14 cellular contexts compared by ENCODE assay signal in the genomic region with DNA sequence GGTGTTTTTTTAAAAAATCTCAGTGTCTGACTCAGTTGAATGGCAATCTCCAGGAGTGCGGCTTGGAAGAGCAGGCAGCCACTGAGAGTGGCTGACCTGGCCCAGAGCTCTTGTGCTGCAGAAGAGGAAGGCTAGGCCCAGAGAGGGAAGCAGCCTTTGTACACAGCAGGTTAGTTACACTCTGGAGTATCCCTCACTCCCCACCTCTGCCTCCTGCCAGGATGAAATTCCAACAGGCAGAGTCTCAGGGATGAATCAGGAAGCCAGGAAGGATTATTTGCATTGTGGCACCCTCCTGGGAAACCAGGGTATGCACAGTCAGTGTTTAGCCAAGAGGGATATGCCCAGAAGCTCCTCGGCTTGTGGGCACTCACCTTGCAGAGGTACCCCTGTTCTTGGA.
"Had no signal": no experiment of that assay in that cellular context is flagged by ENCODE, and none has a peak within 500 bp of the region (broad histone marks: within the 10 kb centered on the region; RNA-seq: fewer than 3 reads in every experiment).

No MANE protein-coding gene starts in this region.

- H3K27me3 Mint-ChIP-seq: activated CD8-positive, alpha-beta memory T cell treated with anti-CD3 and anti-CD28 coated beads, Interleukin-2, amount 10 ng/mL, durations not matched to agents 7 days and 5 days; stimulated activated memory B cell treated with anti-CD40 and anti-IgM and Interleukin-4, amounts not matched to agents 10 μg/mL and 1 μg/mL and 100 μg/mL, for 72 hours had no signal

- FAIRE-seq: frontal cortex had no signal

- H3K4me3 Mint-ChIP-seq: activated CD8-positive, alpha-beta memory T cell treated with anti-CD3 and anti-CD28 coated beads, Interleukin-2, amount 10 ng/mL, durations not matched to agents 7 days and 5 days; activated T-cell treated with anti-CD3 and anti-CD28 coated beads, Interleukin-2, amount 50 U/mL, for 72 hours; immature natural killer cell; natural killer cell; stimulated activated memory B cell treated with anti-CD40 and anti-IgM and Interleukin-4, amounts not matched to agents 10 μg/mL and 1 μg/mL and 100 μg/mL, for 72 hours had no signal

- H3K4me1 Mint-ChIP-seq: activated CD8-positive, alpha-beta memory T cell treated with anti-CD3 and anti-CD28 coated beads, Interleukin-2, amount 10 ng/mL, durations not matched to agents 7 days and 5 days; immature natural killer cell; stimulated activated memory B cell treated with anti-CD40 and anti-IgM and Interleukin-4, amounts not matched to agents 10 μg/mL and 1 μg/mL and 100 μg/mL, for 72 hours had no signal

- H3K27ac Mint-ChIP-seq: activated CD8-positive, alpha-beta memory T cell treated with anti-CD3 and anti-CD28 coated beads, Interleukin-2, amount 10 ng/mL, durations not matched to agents 7 days and 5 days; activated T-cell treated with anti-CD3 and anti-CD28 coated beads, Interleukin-2, amount 50 U/mL, for 72 hours; immature natural killer cell; natural killer cell; stimulated activated memory B cell treated with anti-CD40 and anti-IgM and Interleukin-4, amounts not matched to agents 10 μg/mL and 1 μg/mL and 100 μg/mL, for 72 hours had no signal

- ATAC-seq: activated CD8-positive, alpha-beta memory T cell treated with anti-CD3 and anti-CD28 coated beads, Interleukin-2, amount 10 ng/mL, durations not matched to agents 7 days and 5 days; activated T-cell treated with anti-CD3 and anti-CD28 coated beads, Interleukin-2, amount 50 U/mL, for 72 hours; natural killer cell; psoas muscle; sciatic nerve; stimulated activated memory B cell treated with anti-CD40 and anti-IgM and Interleukin-4, amounts not matched to agents 10 μg/mL and 1 μg/mL and 100 μg/mL, for 72 hours had no signal

- H3K36me3 Mint-ChIP-seq: activated CD8-positive, alpha-beta memory T cell treated with anti-CD3 and anti-CD28 coated beads, Interleukin-2, amount 10 ng/mL, durations not matched to agents 7 days and 5 days; immature natural killer cell; natural killer cell; stimulated activated memory B cell treated with anti-CD40 and anti-IgM and Interleukin-4, amounts not matched to agents 10 μg/mL and 1 μg/mL and 100 μg/mL, for 72 hours had no signal

- DNase-seq: activated CD4-positive, alpha-beta T cell treated with anti-CD3 and anti-CD28 coated beads for 1 hour; activated CD4-positive, alpha-beta T cell treated with anti-CD3 and anti-CD28 coated beads, Interleukin-2, amount 50 U/mL, for 48 hours; activated CD8-positive, alpha-beta memory T cell treated with anti-CD3 and anti-CD28 coated beads, Interleukin-2, amount 10 ng/mL, durations not matched to agents 7 days and 5 days; activated T-cell treated with anti-CD3 and anti-CD28 coated beads, Interleukin-2, amount 50 U/mL, for 72 hours; immature natural killer cell; mammary epithelial cell; natural killer cell; psoas muscle; spleen; stimulated activated CD4-positive, alpha-beta T cell treated with anti-CD3 and anti-CD28 coated beads, Interleukin-1b, Interleukin-23, amount 100 ng/mL, for 48 hours; transverse colon had no signal
